ENCODE assay signal across 25 cellular contexts in genomic region chr16:12600536-12601256, GRCh38.
"Had no signal": no experiment of that assay in that cellular context is flagged by ENCODE, and none has a peak within 500 bp of the region (broad histone marks: within the 10 kb centered on the region; RNA-seq: fewer than 3 reads in every experiment).

No MANE protein-coding gene starts in this region.

- H3K27ac Mint-ChIP-seq: dendritic cell treated with granulocyte-macrophage colony-stimulating factor and Interleukin-4, amounts not matched to agents 40 ng/mL and 50 ng/mL, for 4 days; immature natural killer cell; naive thymus-derived CD8-positive, alpha-beta T cell; progenitor cell of endocrine pancreas; stimulated activated naive B cell treated with anti-CD40 and anti-IgM and Interleukin-4, amounts not matched to agents 10 μg/mL and 1 μg/mL and 100 μg/mL, for 72 hours; stimulated activated naive CD8-positive, alpha-beta T cell treated with anti-CD3 and anti-CD28 coated beads, Interleukin-15, Interleukin-2, amounts not matched to agents 100 ng/mL and 50 ng/mL, for 24 hours had no signal

- H3K27ac ChIP-seq: esophagus muscularis mucosa, foreskin keratinocyte, lower lobe of right lung, neutrophil, parathyroid adenoma, right lobe of liver, thoracic aorta, tibial nerve had no signal

- H3K4me2 ChIP-seq: smooth muscle cell had no signal

- H3K9ac ChIP-seq: parathyroid adenoma had no signal

- H3K4me3 Mint-ChIP-seq: dendritic cell treated with granulocyte-macrophage colony-stimulating factor and Interleukin-4, amounts not matched to agents 40 ng/mL and 50 ng/mL, for 4 days; immature natural killer cell; naive thymus-derived CD8-positive, alpha-beta T cell; stimulated activated naive B cell treated with anti-CD40 and anti-IgM and Interleukin-4, amounts not matched to agents 10 μg/mL and 1 μg/mL and 100 μg/mL, for 72 hours; stimulated activated naive CD8-positive, alpha-beta T cell treated with anti-CD3 and anti-CD28 coated beads, Interleukin-15, Interleukin-2, amounts not matched to agents 100 ng/mL and 50 ng/mL, for 24 hours had no signal

- DNase-seq: caudate nucleus; effector CD8-positive, alpha-beta T cell; foreskin keratinocyte; hypothalamus; immature natural killer cell; left ventricle myocardium superior; lower lobe of right lung; naive thymus-derived CD8-positive, alpha-beta T cell; right lobe of liver; stimulated activated CD4-positive, alpha-beta T cell treated with anti-CD3 and anti-CD28 coated beads, Interleukin-12 subunit alpha, Interleukin-12 subunit beta, amount 100 ng/mL, for 4 hours; stimulated activated CD4-positive, alpha-beta T cell treated with anti-CD3 and anti-CD28 coated beads, Interleukin-1b, Interleukin-23, amount 100 ng/mL, for 48 hours; stimulated activated CD4-positive, alpha-beta T cell treated with anti-CD3 and anti-CD28 coated beads, Interleukin-4, amount 100 ng/mL, for 4 hours; stimulated activated naive B cell treated with anti-CD40 and anti-IgM and Interleukin-4, amounts not matched to agents 10 μg/mL and 1 μg/mL and 100 μg/mL, for 72 hours had no signal

- H3K4me1 Mint-ChIP-seq: immature natural killer cell; naive thymus-derived CD8-positive, alpha-beta T cell had no signal

- H3K4me1 ChIP-seq: esophagus muscularis mucosa, foreskin keratinocyte, lower lobe of right lung, parathyroid adenoma, right lobe of liver, tibial nerve had no signal

- H3K27me3 ChIP-seq: foreskin keratinocyte, neutrophil, right lobe of liver, tibial nerve had no signal

- H3K36me3 ChIP-seq: esophagus muscularis mucosa, lower lobe of right lung, neutrophil, right lobe of liver, thoracic aorta, tibial nerve had no signal

- H3K4me3 ChIP-seq: esophagus muscularis mucosa, lower lobe of right lung, right lobe of liver, smooth muscle cell, thoracic aorta, tibial nerve had no signal

- H3K36me3 Mint-ChIP-seq: immature natural killer cell had no signal

- H3K9me3 ChIP-seq: esophagus muscularis mucosa, neutrophil, right lobe of liver, thoracic aorta had no signal

- FAIRE-seq: colon, endothelial cell of umbilical vein, keratinocyte had no signal

- H3K79me2 ChIP-seq: parathyroid adenoma had no signal

- H3K27me3 Mint-ChIP-seq: progenitor cell of endocrine pancreas; stimulated activated naive CD8-positive, alpha-beta T cell treated with anti-CD3 and anti-CD28 coated beads, Interleukin-15, Interleukin-2, amounts not matched to agents 100 ng/mL and 50 ng/mL, for 24 hours had no signal

- H2AFZ ChIP-seq: parathyroid adenoma had no signal
